In genomic region chr19:19865750-19866598, GRCh38 we compare ENCODE assay signal across 1 cellular context.
A peak's percentile ranks its signal among the peaks of the same experiment; 100 is the strongest.
TF ChIP-seq lines count a peak whose summit lies in the region.

TSS of gene ZNF253 (plus strand) at chr19:19865882. CDS start at chr19:19865997, 115 bp downstream.

TF ChIP-seq in WTC11, 78 proteins besides CTCF, POLR2A, EP300 and RAD21 (continued from another document):
- peak; percentile 33; the same call in 1 of the 2 replicates for TF ChIP-seq ARID4B (CRISPR knock-in tag; IDR thresholded peaks at IDR 0.05; ENCODE audit: borderline replicate concordance)
- TF ChIP-seq TEAD4 (CRISPR knock-in tag; IDR thresholded peaks at IDR 0.05) = 0 out of 2 replicates have a peak, but pooled peaks have one; percentile 63
- TF ChIP-seq ZNF425 (CRISPR knock-in tag; conservative IDR thresholded peaks at IDR 0.05) = peak; percentile 56; the same call in 1 of the 2 replicates
- TF ChIP-seq SMAD4 (CRISPR knock-in tag; IDR thresholded peaks at IDR 0.05) = peak; percentile 72; the same call in 1 of the 2 replicates
- TF ChIP-seq MXD4 (CRISPR knock-in tag; IDR thresholded peaks at IDR 0.05; ENCODE audit: borderline replicate concordance) = no peak
- TF ChIP-seq NR2C2 (CRISPR knock-in tag; IDR thresholded peaks at IDR 0.05) = no peak
- TF ChIP-seq E2F4 (CRISPR knock-in tag; IDR thresholded peaks at IDR 0.05; ENCODE audit: borderline replicate concordance, low read depth) = no peak
